Comparison of ENCODE assay signal across 9 cellular contexts in genomic region chr1:65990161-65990560, GRCh38.
"Had no signal": no experiment of that assay in that cellular context is flagged by ENCODE, and none has a peak within 500 bp of the region (broad histone marks: within the 10 kb centered on the region; RNA-seq: fewer than 3 reads in every experiment).

No MANE protein-coding gene starts in this region.

- H3K4me2 ChIP-seq: KMS-11 had no signal

- H3K36me3 ChIP-seq: HAP-1 had no signal

- H2AFZ ChIP-seq: GM23248 had no signal

- H3K4me1 ChIP-seq: HAP-1 had no signal

- H3K9ac ChIP-seq: GM23248, KMS-11 had no signal

- H3K27ac ChIP-seq: GM23248, KMS-11 had no signal

- H3K9me3 ChIP-seq: HAP-1 had no signal

- ATAC-seq: HCT116, HepG2 had no signal

- DNase-seq: GM23248, GOT3, H7, HFFc6, KBM-7 had no signal

- H3K4me3 ChIP-seq: GM23248, HAP-1 had no signal
